In genomic region chr20:62146019-62146755, GRCh38 we compare ENCODE assay signal across 1 cellular context.
TF ChIP-seq lines count a peak whose summit lies in the region.

No MANE protein-coding gene starts in this region.

TF ChIP-seq in K562, 482 proteins besides CTCF, POLR2A, EP300 and RAD21 (continued from another document and continues in another):
- TF ChIP-seq NR4A1 (CRISPR knock-in tag; IDR thresholded peaks at IDR 0.05) (no peak), NR4A1 (tag; IDR thresholded peaks at IDR 0.05) (peak; percentile 52; the same call in 1 of the 2 replicates), CREB1 (IDR thresholded peaks at IDR 0.05) (peak; percentile 45; the same call in 1 of the 2 replicates), CREB1 (CRISPR knock-in tag; IDR thresholded peaks at IDR 0.05) (peak; percentile 85), ESRRA (IDR thresholded peaks at IDR 0.05; ENCODE audit: borderline replicate concordance, low read depth) (peak; percentile 50; the same call in 1 of the 2 replicates), SLC30A9 (CRISPR knock-in tag; IDR thresholded peaks at IDR 0.05) (no peak), ZNF699 (CRISPR knock-in tag; IDR thresholded peaks at IDR 0.05; ENCODE audit: insufficient replicate concordance) (no peak), SMAD4 (CRISPR knock-in tag; conservative IDR thresholded peaks at IDR 0.05) (peak; percentile 82), FOSL1 (tag; conservative IDR thresholded peaks at IDR 0.05) (peak; percentile 57), PML (IDR thresholded peaks at IDR 0.05; ENCODE audit: low read length) (no peak), TFAP4 (CRISPR knock-in tag; IDR thresholded peaks at IDR 0.05; ENCODE audit: borderline replicate concordance) (peak; percentile 88), MED1 (CRISPR knock-in tag; IDR thresholded peaks at IDR 0.05; ENCODE audit: borderline replicate concordance) (0 out of 2 replicates have a peak, but pooled peaks have one; percentile 43), L3MBTL2 (IDR thresholded peaks at IDR 0.05) (peak; percentile 100), ZFX (CRISPR knock-in tag; IDR thresholded peaks at IDR 0.05) (peak; percentile 81), CBX3 (IDR thresholded peaks at IDR 0.05; ENCODE audit: borderline replicate concordance in 1 of 2, low read length in 2 of 2) (peak in 1 of 2 experiments; percentile 85; a peak in 2 of 3 replicates), USF1 (CRISPR knock-in tag; IDR thresholded peaks at IDR 0.05) (peak; percentile 99), TOE1 (IDR thresholded peaks at IDR 0.05; ENCODE audit: borderline replicate concordance) (peak; percentile 87), TOE1 (CRISPR knock-in tag; IDR thresholded peaks at IDR 0.05; ENCODE audit: borderline replicate concordance, low read depth) (peak; percentile 74; the same call in 1 of the 2 replicates), ZNF717 (CRISPR knock-in tag; IDR thresholded peaks at IDR 0.05) (no peak), JUN (IDR thresholded peaks at IDR 0.05; ENCODE audit: borderline replicate concordance, low read depth, low read length) (peak; percentile 66; the same call in 1 of the 2 replicates), JUN (CRISPR knock-in tag; IDR thresholded peaks at IDR 0.05; ENCODE audit: borderline replicate concordance) (no peak), ZNF395 (CRISPR knock-in tag; IDR thresholded peaks at IDR 0.05) (peak; percentile 86), ZNF318 (IDR thresholded peaks at IDR 0.05; ENCODE audit: borderline replicate concordance in 1 of 2, low read depth in 1 of 2) (peak in 1 of 2 experiments; percentile 97; a peak in 2 of 4 replicates), ATF4 (CRISPR knock-in tag; IDR thresholded peaks at IDR 0.05) (no peak), SIN3A (IDR thresholded peaks at IDR 0.05; ENCODE audit: borderline replicate concordance in 2 of 2, control insufficient read depth in 1 of 2, low read depth in 2 of 2, low read length in 2 of 2) (peak; percentile 46 to 69; a peak in 2 of 4 replicates)
- TF ChIP-seq, protein P1, sequence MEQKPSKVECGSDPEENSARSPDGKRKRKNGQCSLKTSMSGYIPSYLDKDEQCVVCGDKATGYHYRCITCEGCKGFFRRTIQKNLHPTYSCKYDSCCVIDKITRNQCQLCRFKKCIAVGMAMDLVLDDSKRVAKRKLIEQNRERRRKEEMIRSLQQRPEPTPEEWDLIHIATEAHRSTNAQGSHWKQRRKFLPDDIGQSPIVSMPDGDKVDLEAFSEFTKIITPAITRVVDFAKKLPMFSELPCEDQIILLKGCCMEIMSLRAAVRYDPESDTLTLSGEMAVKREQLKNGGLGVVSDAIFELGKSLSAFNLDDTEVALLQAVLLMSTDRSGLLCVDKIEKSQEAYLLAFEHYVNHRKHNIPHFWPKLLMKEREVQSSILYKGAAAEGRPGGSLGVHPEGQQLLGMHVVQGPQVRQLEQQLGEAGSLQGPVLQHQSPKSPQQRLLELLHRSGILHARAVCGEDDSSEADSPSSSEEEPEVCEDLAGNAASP (IDR thresholded peaks at IDR 0.05), result no peak
- TF ChIP-seq, protein P2, sequence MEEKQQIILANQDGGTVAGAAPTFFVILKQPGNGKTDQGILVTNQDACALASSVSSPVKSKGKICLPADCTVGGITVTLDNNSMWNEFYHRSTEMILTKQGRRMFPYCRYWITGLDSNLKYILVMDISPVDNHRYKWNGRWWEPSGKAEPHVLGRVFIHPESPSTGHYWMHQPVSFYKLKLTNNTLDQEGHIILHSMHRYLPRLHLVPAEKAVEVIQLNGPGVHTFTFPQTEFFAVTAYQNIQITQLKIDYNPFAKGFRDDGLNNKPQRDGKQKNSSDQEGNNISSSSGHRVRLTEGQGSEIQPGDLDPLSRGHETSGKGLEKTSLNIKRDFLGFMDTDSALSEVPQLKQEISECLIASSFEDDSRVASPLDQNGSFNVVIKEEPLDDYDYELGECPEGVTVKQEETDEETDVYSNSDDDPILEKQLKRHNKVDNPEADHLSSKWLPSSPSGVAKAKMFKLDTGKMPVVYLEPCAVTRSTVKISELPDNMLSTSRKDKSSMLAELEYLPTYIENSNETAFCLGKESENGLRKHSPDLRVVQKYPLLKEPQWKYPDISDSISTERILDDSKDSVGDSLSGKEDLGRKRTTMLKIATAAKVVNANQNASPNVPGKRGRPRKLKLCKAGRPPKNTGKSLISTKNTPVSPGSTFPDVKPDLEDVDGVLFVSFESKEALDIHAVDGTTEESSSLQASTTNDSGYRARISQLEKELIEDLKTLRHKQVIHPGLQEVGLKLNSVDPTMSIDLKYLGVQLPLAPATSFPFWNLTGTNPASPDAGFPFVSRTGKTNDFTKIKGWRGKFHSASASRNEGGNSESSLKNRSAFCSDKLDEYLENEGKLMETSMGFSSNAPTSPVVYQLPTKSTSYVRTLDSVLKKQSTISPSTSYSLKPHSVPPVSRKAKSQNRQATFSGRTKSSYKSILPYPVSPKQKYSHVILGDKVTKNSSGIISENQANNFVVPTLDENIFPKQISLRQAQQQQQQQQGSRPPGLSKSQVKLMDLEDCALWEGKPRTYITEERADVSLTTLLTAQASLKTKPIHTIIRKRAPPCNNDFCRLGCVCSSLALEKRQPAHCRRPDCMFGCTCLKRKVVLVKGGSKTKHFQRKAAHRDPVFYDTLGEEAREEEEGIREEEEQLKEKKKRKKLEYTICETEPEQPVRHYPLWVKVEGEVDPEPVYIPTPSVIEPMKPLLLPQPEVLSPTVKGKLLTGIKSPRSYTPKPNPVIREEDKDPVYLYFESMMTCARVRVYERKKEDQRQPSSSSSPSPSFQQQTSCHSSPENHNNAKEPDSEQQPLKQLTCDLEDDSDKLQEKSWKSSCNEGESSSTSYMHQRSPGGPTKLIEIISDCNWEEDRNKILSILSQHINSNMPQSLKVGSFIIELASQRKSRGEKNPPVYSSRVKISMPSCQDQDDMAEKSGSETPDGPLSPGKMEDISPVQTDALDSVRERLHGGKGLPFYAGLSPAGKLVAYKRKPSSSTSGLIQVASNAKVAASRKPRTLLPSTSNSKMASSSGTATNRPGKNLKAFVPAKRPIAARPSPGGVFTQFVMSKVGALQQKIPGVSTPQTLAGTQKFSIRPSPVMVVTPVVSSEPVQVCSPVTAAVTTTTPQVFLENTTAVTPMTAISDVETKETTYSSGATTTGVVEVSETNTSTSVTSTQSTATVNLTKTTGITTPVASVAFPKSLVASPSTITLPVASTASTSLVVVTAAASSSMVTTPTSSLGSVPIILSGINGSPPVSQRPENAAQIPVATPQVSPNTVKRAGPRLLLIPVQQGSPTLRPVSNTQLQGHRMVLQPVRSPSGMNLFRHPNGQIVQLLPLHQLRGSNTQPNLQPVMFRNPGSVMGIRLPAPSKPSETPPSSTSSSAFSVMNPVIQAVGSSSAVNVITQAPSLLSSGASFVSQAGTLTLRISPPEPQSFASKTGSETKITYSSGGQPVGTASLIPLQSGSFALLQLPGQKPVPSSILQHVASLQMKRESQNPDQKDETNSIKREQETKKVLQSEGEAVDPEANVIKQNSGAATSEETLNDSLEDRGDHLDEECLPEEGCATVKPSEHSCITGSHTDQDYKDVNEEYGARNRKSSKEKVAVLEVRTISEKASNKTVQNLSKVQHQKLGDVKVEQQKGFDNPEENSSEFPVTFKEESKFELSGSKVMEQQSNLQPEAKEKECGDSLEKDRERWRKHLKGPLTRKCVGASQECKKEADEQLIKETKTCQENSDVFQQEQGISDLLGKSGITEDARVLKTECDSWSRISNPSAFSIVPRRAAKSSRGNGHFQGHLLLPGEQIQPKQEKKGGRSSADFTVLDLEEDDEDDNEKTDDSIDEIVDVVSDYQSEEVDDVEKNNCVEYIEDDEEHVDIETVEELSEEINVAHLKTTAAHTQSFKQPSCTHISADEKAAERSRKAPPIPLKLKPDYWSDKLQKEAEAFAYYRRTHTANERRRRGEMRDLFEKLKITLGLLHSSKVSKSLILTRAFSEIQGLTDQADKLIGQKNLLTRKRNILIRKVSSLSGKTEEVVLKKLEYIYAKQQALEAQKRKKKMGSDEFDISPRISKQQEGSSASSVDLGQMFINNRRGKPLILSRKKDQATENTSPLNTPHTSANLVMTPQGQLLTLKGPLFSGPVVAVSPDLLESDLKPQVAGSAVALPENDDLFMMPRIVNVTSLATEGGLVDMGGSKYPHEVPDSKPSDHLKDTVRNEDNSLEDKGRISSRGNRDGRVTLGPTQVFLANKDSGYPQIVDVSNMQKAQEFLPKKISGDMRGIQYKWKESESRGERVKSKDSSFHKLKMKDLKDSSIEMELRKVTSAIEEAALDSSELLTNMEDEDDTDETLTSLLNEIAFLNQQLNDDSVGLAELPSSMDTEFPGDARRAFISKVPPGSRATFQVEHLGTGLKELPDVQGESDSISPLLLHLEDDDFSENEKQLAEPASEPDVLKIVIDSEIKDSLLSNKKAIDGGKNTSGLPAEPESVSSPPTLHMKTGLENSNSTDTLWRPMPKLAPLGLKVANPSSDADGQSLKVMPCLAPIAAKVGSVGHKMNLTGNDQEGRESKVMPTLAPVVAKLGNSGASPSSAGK (IDR thresholded peaks at IDR 0.05), result peak; percentile 99
